ENCODE assay signal across 8 cellular contexts in the genomic region with DNA sequence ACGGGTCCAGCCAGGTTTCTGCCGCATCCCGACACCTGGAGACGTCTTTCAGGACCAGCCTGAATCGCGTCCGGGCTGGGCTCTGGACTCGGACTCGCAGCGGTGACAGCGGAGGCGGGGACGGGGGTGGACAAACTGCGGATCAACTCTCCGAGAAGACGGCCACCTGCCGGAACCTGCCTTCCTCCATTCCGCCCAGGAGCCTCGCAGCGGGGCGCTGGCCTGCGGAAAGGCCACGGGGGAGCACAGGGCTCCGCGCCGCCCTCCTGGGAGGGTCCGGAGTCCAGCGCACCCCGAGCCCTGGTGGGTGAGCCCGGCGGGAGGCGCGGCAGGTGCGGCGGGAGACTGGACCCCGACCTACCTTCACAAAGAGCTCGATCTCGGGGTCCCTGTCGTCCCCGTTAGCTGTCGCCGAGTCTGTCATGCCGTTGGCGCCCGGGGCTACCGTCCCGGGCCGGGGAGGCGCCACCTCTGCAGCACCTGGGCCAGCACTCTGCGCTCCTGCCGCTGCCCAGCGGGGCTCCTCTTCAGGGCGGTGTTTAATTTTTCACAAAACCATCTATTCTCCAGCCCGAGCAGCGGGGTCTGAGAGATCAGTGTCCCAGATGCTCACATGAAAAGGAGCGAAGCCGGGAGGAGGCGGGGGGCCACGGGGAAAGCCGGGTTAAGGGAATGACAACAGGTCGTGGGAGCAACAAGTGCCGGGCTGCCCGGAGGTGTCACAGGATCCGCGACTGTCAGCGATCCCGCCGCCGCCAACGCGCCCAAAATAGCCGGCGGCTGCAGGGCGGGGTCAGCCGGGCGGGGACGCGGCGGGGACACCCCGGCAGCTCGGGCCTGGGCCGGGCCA. TPM values are rescaled to one million over a fixed set of nuclear protein-coding genes. Genes with fewer than 3 reads are reported as not detected.
A peak's percentile ranks its signal among the peaks of the same experiment; 100 is the strongest.
DNase-seq lines count a peak whose midpoint lies in the region; TF ChIP-seq lines count a peak whose summit lies in the region.

A gene (minus strand): TSS at position 742 of the 850 bp plus-strand sequence. CDS start 318 bp downstream, at position 424.

- H3K36me3 ChIP-seq in Caco-2 (ENCODE audit: control insufficient read depth, insufficient read depth, low read length) (no peaks in the 10 kb centered on the region), spleen (no peaks in the 10 kb centered on the region)

- CTCF ChIA-PET in Caco-2 (lab: Charles Lee), result no interaction called here
- CTCF ChIA-PET in RWPE1 (lab: Yijun Ruan, JAX), result no interaction called here

- POLR2A ChIA-PET in Caco-2 (lab: Charles Lee), result no interaction called here
- POLR2A ChIA-PET in RWPE1 (lab: Yijun Ruan, JAX; ENCODE audit: low non-redundant PET), result no interaction called here

- H3K27ac ChIP-seq in adipose tissue (ENCODE audit: low read depth, low read length), result no peak within 1 kb of the TSS
- H3K27ac ChIP-seq in spleen, result peak within 1 kb of the TSS; percentile 64 to 87 (median 80)
- H3K27ac ChIP-seq in RWPE1, result no peak within 1 kb of the TSS

- peaks cover 6% of the 10 kb centered on the region for H3K4me1 Mint-ChIP-seq in Caco-2 (ENCODE audit: low read depth, unreplicated experiment)

- peak within 1 kb of the TSS; percentile 65 for H3K4me3 Mint-ChIP-seq in Caco-2 (ENCODE audit: unreplicated experiment)

- WGBS in adipose tissue, 3 donors, result 0 to 1% (median 1%) methylated on average over 73 to 82 of the region's 82 CpGs
- 1 to 3% (median 1%) methylated on average over 46 to 82 of the region's 82 CpGs for WGBS in spleen, 5 donors

- no peaks in the 10 kb centered on the region for H3K27me3 ChIP-seq in Caco-2 (replicated peaks; ENCODE audit: control insufficient read depth, insufficient read depth, low read length)
- H3K27me3 ChIP-seq in spleen (replicated peaks in 1 of 7), result peaks cover 0 to 34% (median 13%) of the 10 kb centered on the region in 7 donors

- H3K36me3 Mint-ChIP-seq in Caco-2 (ENCODE audit: insufficient read depth, unreplicated experiment), result no peaks in the 10 kb centered on the region

- H3K27ac Mint-ChIP-seq in Caco-2 (ENCODE audit: unreplicated experiment), result peak within 1 kb of the TSS; percentile 10

- DNase-seq in Caco-2 (peak; percentile 64 to 65), NCI-H774 (lab: John Stamatoyannopoulos, UW) (peak; percentile 25), iPS-NIHi11 (ENCODE audit: low spot score) (peak; percentile 80), spleen (peak; percentile 82), RWPE1 (ENCODE audit: low spot score) (no peak), medulla oblongata (ENCODE audit: extremely low spot score) (no peak), CD1c-positive myeloid dendritic cell (ENCODE audit: extremely low spot score) (no peak)

- intact Hi-C loops in Caco-2 (cut with micrococcal nuclease; ENCODE audit: unreplicated experiment) (loop anchor here (1.0 to 2.0 kb wide), 2 partner anchors 63 to 85 kb away; no protein-coding TSS in a partner anchor), spleen (cut with DNase I; ENCODE audit: low total_unique reads) (no loop called here)

- no peak for TF ChIP-seq CTCF in Caco-2 (IDR thresholded peaks at IDR 0.05; ENCODE audit: insufficient read depth in 1 of 2, low read depth in 1 of 2, low read length in 1 of 2, severe bottlenecking in 1 of 2, unreplicated experiment in 1 of 2)
- TF ChIP-seq CTCF in spleen (IDR thresholded peaks at IDR 0.05 in 8 of 11, conservative IDR thresholded peaks at IDR 0.05 in 3 of 11), result no peak
- no peak for TF ChIP-seq CTCF in RWPE1 (conservative IDR thresholded peaks at IDR 0.05; ENCODE audit: low read depth)

- peaks cover 32% of the 10 kb centered on the region for H3K4me1 ChIP-seq in Caco-2
- H3K4me1 ChIP-seq in spleen, result peaks cover 0 to 59% (median 21%) of the 10 kb centered on the region in 6 donors

- no peaks in the 10 kb centered on the region; the same call in 1 of the 2 replicates for H3K9me3 ChIP-seq in Caco-2
- H3K9me3 ChIP-seq in spleen, result peaks cover 0 to 8% (median 0%) of the 10 kb centered on the region in 8 donors

- H3K27me3 Mint-ChIP-seq in Caco-2 (ENCODE audit: insufficient read depth, unreplicated experiment), result peaks cover 2% of the 10 kb centered on the region

- no TSS peak for BruUV-seq in Caco-2 (replicated peaks; lab: Mats Ljungman, UMichigan)

- H3K4me3 ChIP-seq in Caco-2 (ENCODE audit: low read depth, low read length) (peak within 1 kb of the TSS; percentile 59), spleen (peak within 1 kb of the TSS; percentile 38 to 76 (median 54))

- no peak for TF ChIP-seq POLR2A in spleen (IDR thresholded peaks at IDR 0.05)

- peaks cover 13% of the 10 kb centered on the region for H3K9me3 Mint-ChIP-seq in Caco-2 (ENCODE audit: unreplicated experiment)

RNA-seq across cellular contexts. Expression of the gene that starts here (rescaled TPM):
- total RNA-seq in Caco-2 (2022), result 15.1 and 15.6 TPM in 2 replicates
- polyA plus RNA-seq in adipose tissue, result 10 to 100 TPM in 2 of 3 donors, under 1 TPM in 1; 0.78 to 12.7 (median 11.0) TPM
- total RNA-seq in spleen, result 100 to 1,000 TPM in 2 of 7 donors, 10 to 100 TPM in 5; 53.4 to 189 (median 85.1) TPM
- 10 to 100 TPM in 1 of 3 donors, 1 to 10 TPM in 2; 2.8 to 10.6 (median 5.8) TPM for polyA plus RNA-seq in spleen

Comparison
In these comparisons a context has a peak if more than half of its experiments do, and no peak if none do; other contexts are left out.
1. DNase-seq: peak in Caco-2 (2 of 2), NCI-H774 (single experiment), iPS-NIHi11 (single experiment) and spleen (single experiment); none in RWPE1 (single experiment), medulla oblongata (single experiment) and CD1c-positive myeloid dendritic cell (single experiment).
2. H3K27ac ChIP-seq: peak in spleen (8 of 8); none in adipose tissue (single experiment) and RWPE1 (single experiment).